Comparison of ENCODE assay signal across 9 cellular contexts in genomic region chr1:3771108-3772026, GRCh38. TPM values are rescaled to one million over a fixed set of nuclear protein-coding genes. Genes with fewer than 3 reads are reported as not detected.
DNase-seq lines count a peak whose midpoint lies in the region; ATAC-seq and TF ChIP-seq lines count a peak whose summit lies in the region.
"Had no signal": no experiment of that assay in that cellular context is flagged by ENCODE, and none has a peak within 500 bp of the region (broad histone marks: within the 10 kb centered on the region; RNA-seq: fewer than 3 reads in every experiment).

No MANE protein-coding gene starts in this region.

- H3K9me2 ChIP-seq in GM23338 (ENCODE audit: insufficient read depth): no peaks in the 10 kb centered on the region

- peaks cover 19% of the 10 kb centered on the region for H3K4me1 Mint-ChIP-seq in GM23338

- ATAC-seq in GM23338: peak; percentile 37
- ATAC-seq in heart right ventricle: peak in 3 of 8 donors; percentile 5 to 25 (median 10)
- no peak for ATAC-seq in GM21381 (IDR thresholded peaks at IDR 0.05; ENCODE audit: unreplicated experiment)
- no peak for ATAC-seq in HG03521 (IDR thresholded peaks at IDR 0.05; ENCODE audit: unreplicated experiment)

- no peaks in the 10 kb centered on the region for H4K20me1 ChIP-seq in GM23338 (replicated peaks; ENCODE audit: insufficient read depth)

- H3K79me2 ChIP-seq in GM23338 (replicated peaks; ENCODE audit: insufficient read depth): no peaks in the 10 kb centered on the region

- peak overlapping the region; percentile 87 for H2AFZ ChIP-seq in GM23338

- 35 to 41% methylated on average over 32 of the region's 32 CpGs for WGBS in heart right ventricle, 2 donors

- peaks cover 13% of the 10 kb centered on the region; the same call in 1 of the 2 replicates for H3K4me1 ChIP-seq in GM23338 (ENCODE audit: insufficient read depth)
- H3K4me1 ChIP-seq in heart right ventricle: peaks cover 22 to 54% (median 40%) of the 10 kb centered on the region in 9 donors

- H3K36me3 Mint-ChIP-seq in GM23338 (ENCODE audit: low read depth): peaks cover 6% of the 10 kb centered on the region; the same call in 2 of the 3 replicates

- no peak for DNase-seq in GM23338 (ENCODE audit: low spot score)
- no peak for DNase-seq in WERI-Rb-1
- no peak for DNase-seq in heart right ventricle
- DNase-seq in skeletal muscle cell (ENCODE audit: low read depth): no peak
- no peak for DNase-seq in caudate nucleus (lab: John Stamatoyannopoulos, UW)
- no peak for DNase-seq in cerebellum (ENCODE audit: low spot score)

- H3K27me3 Mint-ChIP-seq in GM23338 (ENCODE audit: insufficient read depth, low read depth, poor library complexity): peaks cover 11% of the 10 kb centered on the region

- no peak overlapping the region for H3K27ac Mint-ChIP-seq in GM23338

- H3K9me3 Mint-ChIP-seq in GM23338: peaks cover 14% of the 10 kb centered on the region

- peak overlapping the region; percentile 69 for H3K4me3 Mint-ChIP-seq in GM23338

- no peaks in the 10 kb centered on the region for H3K9me3 ChIP-seq in WERI-Rb-1 (ENCODE audit: severe bottlenecking)
- H3K9me3 ChIP-seq in heart right ventricle: no peaks in the 10 kb centered on the region

- intact Hi-C loops in heart right ventricle (cut with DNase I): no loop called here

- H3K4me3 ChIP-seq in GM23338 (peak overlapping the region; percentile 64), WERI-Rb-1 (ENCODE audit: low read depth, low read length) (peak overlapping the region; percentile 55), heart right ventricle (peak overlapping the region; percentile 51 to 82 (median 60)), skeletal muscle cell (ENCODE audit: low read depth, low read length) (peak overlapping the region; percentile 67)

- no peak for TF ChIP-seq CTCF in GM23338 (conservative IDR thresholded peaks at IDR 0.05; ENCODE audit: low read depth in 2 of 2)
- no peak for TF ChIP-seq CTCF in WERI-Rb-1 (IDR thresholded peaks at IDR 0.05; ENCODE audit: low read depth, low read length)
- no peak for TF ChIP-seq CTCF in heart right ventricle (IDR thresholded peaks at IDR 0.05)

- peak overlapping the region; percentile 88 for H3K4me2 ChIP-seq in GM23338

- H3K36me3 ChIP-seq in GM23338 (ENCODE audit: insufficient read depth) (no peaks in the 10 kb centered on the region), WERI-Rb-1 (no peaks in the 10 kb centered on the region), heart right ventricle (no peaks in the 10 kb centered on the region)

- H3F3A ChIP-seq in GM23338 (replicated peaks; ENCODE audit: low read depth): peaks cover 3% of the 10 kb centered on the region; the same call in 1 of the 2 replicates

- H3K27me3 ChIP-seq in GM23338 (ENCODE audit: insufficient read depth) (no peaks in the 10 kb centered on the region), WERI-Rb-1 (ENCODE audit: insufficient read depth, low read depth, severe bottlenecking) (no peaks in the 10 kb centered on the region), heart right ventricle (peaks cover 0 to 23% (median 7%) of the 10 kb centered on the region in 7 donors)

- H3K27ac ChIP-seq in GM23338 (ENCODE audit: low read depth) (no peak overlapping the region), WERI-Rb-1 (no peak overlapping the region), heart right ventricle (peak overlapping the region in 5 of 10 donors; percentile 20 to 63 (median 52)), caudate nucleus (ENCODE audit: low read depth, low read length) (no peak overlapping the region)

TF ChIP-seq in GM23338, 12 proteins besides CTCF, POLR2A, EP300 and RAD21:
- TF ChIP-seq REST (IDR thresholded peaks at IDR 0.05; ENCODE audit: unreplicated experiment): no peak
- no peak for TF ChIP-seq NANOG (IDR thresholded peaks at IDR 0.05; ENCODE audit: borderline replicate concordance)
- TF ChIP-seq POLR2AphosphoS5 (IDR thresholded peaks at IDR 0.05; ENCODE audit: low read depth): no peak
- no peak for TF ChIP-seq STAT1 (IDR thresholded peaks at IDR 0.05; ENCODE audit: unreplicated experiment)
- TF ChIP-seq EZH2phosphoT487 (IDR thresholded peaks at IDR 0.05; ENCODE audit: unreplicated experiment): no peak
- TF ChIP-seq ZNF114 (CRISPR knock-in tag; IDR thresholded peaks at IDR 0.05): no peak
- no peak for TF ChIP-seq JUNB (IDR thresholded peaks at IDR 0.05; ENCODE audit: unreplicated experiment)
- TF ChIP-seq, protein P1, sequence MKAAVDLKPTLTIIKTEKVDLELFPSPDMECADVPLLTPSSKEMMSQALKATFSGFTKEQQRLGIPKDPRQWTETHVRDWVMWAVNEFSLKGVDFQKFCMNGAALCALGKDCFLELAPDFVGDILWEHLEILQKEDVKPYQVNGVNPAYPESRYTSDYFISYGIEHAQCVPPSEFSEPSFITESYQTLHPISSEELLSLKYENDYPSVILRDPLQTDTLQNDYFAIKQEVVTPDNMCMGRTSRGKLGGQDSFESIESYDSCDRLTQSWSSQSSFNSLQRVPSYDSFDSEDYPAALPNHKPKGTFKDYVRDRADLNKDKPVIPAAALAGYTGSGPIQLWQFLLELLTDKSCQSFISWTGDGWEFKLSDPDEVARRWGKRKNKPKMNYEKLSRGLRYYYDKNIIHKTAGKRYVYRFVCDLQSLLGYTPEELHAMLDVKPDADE (IDR thresholded peaks at IDR 0.05): no peak
- no peak for TF ChIP-seq CREB1 (CRISPR knock-in tag; IDR thresholded peaks at IDR 0.05; ENCODE audit: low read depth)
TF ChIP-seq in GM23338: peak in this region for 0.

RNA-seq across cellular contexts. Expression of gene SMIM1, which starts 1.2 kb away (rescaled TPM):
- total RNA-seq in GM23338 (2014; rRNA removed; shearing (Covaris generic)): 3.2 TPM in 1 of 2 replicates, not detected in the other
- polyA plus RNA-seq in GM23338 (2016; fragmentation: Nextera tagmentation; extraction: Ambion mirVana) (7.2 and 12.0 TPM in 2 replicates), heart right ventricle (10 to 100 TPM in 1 of 2 donors, 1 to 10 TPM in 1; 4.0 to 33.9 TPM)
- total RNA-seq in heart right ventricle (10 to 100 TPM in 5 of 10 donors, 1 to 10 TPM in 5; 6.2 to 24.5 (median 9.7) TPM), cerebellum (1.7 TPM)

RNA-seq across cellular contexts. Expression of gene CCDC27, which starts 19.1 kb away (rescaled TPM):
- 0.45 TPM in 1 of 2 replicates, not detected in the other for total RNA-seq in GM23338 (2014; rRNA removed; shearing (Covaris generic))
- polyA plus RNA-seq in GM23338 (2016; fragmentation: Nextera tagmentation; extraction: Ambion mirVana): 0.18 TPM in 1 of 2 replicates, not detected in the other
- total RNA-seq in heart right ventricle: not detected
- under 1 TPM in 1 of 2 donors, not detected in 1; 0.03 TPM for polyA plus RNA-seq in heart right ventricle
- total RNA-seq in cerebellum: not detected
- total RNA-seq: posterior vena cava had no signal

RNA-seq across cellular contexts. Expression of gene LRRC47, which starts 24.9 kb away (rescaled TPM):
- 75.7 and 76.8 TPM in 2 replicates for total RNA-seq in GM23338 (2014; rRNA removed; shearing (Covaris generic))
- polyA plus RNA-seq in GM23338 (2016; fragmentation: Nextera tagmentation; extraction: Ambion mirVana): 15.8 and 17.2 TPM in 2 replicates
- total RNA-seq in heart right ventricle: 10 to 100 TPM; 54.9 to 85.4 (median 73.9) TPM
- 10 to 100 TPM; 17.6 to 28.1 TPM for polyA plus RNA-seq in heart right ventricle
- 21.0 TPM for total RNA-seq in cerebellum
